ENCODE assay signal across 1 cellular context in the genomic region with DNA sequence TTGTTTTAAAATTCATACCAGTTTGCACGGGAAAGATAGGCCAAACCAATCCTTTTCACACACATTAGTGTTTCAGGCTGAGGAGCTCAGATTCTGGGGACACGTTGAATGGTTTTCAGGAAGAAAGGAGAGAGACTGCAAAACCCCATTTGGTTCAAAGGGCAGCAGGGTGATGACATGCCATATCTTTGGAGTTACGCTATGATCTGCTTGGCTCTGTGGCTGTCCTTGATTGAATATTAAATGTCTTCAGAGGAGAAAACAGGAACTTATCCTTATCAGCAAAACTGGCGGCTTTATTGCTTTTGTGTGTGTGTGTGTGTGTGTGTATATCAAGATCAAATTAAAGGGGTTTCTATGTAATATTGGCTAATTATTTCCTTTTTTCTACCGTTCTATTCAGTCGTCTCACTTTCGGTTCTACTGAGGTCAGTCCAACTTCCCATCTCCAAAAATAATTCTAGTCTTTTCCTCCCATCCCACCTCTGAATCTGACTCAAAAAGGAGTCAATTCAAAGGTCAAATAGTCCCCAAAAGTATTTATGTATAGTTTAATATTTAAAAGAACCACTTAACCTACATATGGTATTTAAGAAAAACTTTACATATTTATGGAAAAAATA.
TF ChIP-seq lines count a peak whose summit lies in the region.

No MANE protein-coding gene starts in this region.

TF ChIP-seq in K562, 482 proteins besides CTCF, POLR2A, EP300 and RAD21 (continued from another document):
- TF ChIP-seq, protein P1, sequence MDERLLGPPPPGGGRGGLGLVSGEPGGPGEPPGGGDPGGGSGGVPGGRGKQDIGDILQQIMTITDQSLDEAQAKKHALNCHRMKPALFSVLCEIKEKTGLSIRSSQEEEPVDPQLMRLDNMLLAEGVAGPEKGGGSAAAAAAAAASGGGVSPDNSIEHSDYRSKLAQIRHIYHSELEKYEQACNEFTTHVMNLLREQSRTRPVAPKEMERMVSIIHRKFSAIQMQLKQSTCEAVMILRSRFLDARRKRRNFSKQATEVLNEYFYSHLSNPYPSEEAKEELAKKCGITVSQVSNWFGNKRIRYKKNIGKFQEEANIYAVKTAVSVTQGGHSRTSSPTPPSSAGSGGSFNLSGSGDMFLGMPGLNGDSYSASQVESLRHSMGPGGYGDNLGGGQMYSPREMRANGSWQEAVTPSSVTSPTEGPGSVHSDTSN (CRISPR knock-in tag; IDR thresholded peaks at IDR 0.05; ENCODE audit: low read depth), result no peak
- TF ChIP-seq, protein P1 (tag; conservative IDR thresholded peaks at IDR 0.05; ENCODE audit: low read depth), result peak; percentile 50
- TF ChIP-seq MEIS2 (IDR thresholded peaks at IDR 0.05; ENCODE audit: partially characterized antibody) (peak; percentile 41), KHSRP (IDR thresholded peaks at IDR 0.05) (no peak), U2AF2 (optimal IDR thresholded peaks at IDR 0.05; ENCODE audit: low read depth, low read length) (no peak), NCOA4 (IDR thresholded peaks at IDR 0.05; ENCODE audit: partially characterized antibody) (no peak), ZNF3 (CRISPR knock-in tag; IDR thresholded peaks at IDR 0.05) (0 out of 2 replicates have a peak, but pooled peaks have one; percentile 19), GABPB1 (CRISPR knock-in tag; IDR thresholded peaks at IDR 0.05) (no peak), CXXC5 (CRISPR knock-in tag; IDR thresholded peaks at IDR 0.05) (0 out of 2 replicates have a peak, but pooled peaks have one; percentile 15), NR2C1 (IDR thresholded peaks at IDR 0.05) (peak; percentile 17; the same call in 1 of the 2 replicates), NR2C1 (tag; IDR thresholded peaks at IDR 0.05) (peak; percentile 56; the same call in 1 of the 2 replicates), ZFP36 (IDR thresholded peaks at IDR 0.05; ENCODE audit: low read depth, low read length, partially characterized antibody) (no peak), ARHGAP35 (IDR thresholded peaks at IDR 0.05; ENCODE audit: partially characterized antibody) (no peak), SOX6 (IDR thresholded peaks at IDR 0.05) (peak; percentile 36; the same call in 1 of the 2 replicates), NR2C2 (CRISPR knock-in tag; IDR thresholded peaks at IDR 0.05) (no peak), NR2C2 (tag; IDR thresholded peaks at IDR 0.05) (peak; percentile 77), SMARCE1 (IDR thresholded peaks at IDR 0.05) (peak; percentile 50; the same call in 1 of the 2 replicates), C11orf30 (IDR thresholded peaks at IDR 0.05; ENCODE audit: low read depth) (peak; percentile 68; the same call in 1 of the 2 replicates)
- TF ChIP-seq, protein P2, sequence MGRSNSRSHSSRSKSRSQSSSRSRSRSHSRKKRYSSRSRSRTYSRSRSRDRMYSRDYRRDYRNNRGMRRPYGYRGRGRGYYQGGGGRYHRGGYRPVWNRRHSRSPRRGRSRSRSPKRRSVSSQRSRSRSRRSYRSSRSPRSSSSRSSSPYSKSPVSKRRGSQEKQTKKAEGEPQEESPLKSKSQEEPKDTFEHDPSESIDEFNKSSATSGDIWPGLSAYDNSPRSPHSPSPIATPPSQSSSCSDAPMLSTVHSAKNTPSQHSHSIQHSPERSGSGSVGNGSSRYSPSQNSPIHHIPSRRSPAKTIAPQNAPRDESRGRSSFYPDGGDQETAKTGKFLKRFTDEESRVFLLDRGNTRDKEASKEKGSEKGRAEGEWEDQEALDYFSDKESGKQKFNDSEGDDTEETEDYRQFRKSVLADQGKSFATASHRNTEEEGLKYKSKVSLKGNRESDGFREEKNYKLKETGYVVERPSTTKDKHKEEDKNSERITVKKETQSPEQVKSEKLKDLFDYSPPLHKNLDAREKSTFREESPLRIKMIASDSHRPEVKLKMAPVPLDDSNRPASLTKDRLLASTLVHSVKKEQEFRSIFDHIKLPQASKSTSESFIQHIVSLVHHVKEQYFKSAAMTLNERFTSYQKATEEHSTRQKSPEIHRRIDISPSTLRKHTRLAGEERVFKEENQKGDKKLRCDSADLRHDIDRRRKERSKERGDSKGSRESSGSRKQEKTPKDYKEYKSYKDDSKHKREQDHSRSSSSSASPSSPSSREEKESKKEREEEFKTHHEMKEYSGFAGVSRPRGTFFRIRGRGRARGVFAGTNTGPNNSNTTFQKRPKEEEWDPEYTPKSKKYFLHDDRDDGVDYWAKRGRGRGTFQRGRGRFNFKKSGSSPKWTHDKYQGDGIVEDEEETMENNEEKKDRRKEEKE (IDR thresholded peaks at IDR 0.05; ENCODE audit: borderline replicate concordance in 1 of 2, control insufficient read depth in 1 of 2, low read depth in 2 of 2, low read length in 1 of 2), result no peak
- TF ChIP-seq, protein P3, sequence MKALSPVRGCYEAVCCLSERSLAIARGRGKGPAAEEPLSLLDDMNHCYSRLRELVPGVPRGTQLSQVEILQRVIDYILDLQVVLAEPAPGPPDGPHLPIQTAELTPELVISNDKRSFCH (CRISPR knock-in tag; IDR thresholded peaks at IDR 0.05), result no peak
- TF ChIP-seq, protein P3 (tag; IDR thresholded peaks at IDR 0.05), result no peak
